13 cellular contexts compared by ENCODE assay signal in the genomic region with DNA sequence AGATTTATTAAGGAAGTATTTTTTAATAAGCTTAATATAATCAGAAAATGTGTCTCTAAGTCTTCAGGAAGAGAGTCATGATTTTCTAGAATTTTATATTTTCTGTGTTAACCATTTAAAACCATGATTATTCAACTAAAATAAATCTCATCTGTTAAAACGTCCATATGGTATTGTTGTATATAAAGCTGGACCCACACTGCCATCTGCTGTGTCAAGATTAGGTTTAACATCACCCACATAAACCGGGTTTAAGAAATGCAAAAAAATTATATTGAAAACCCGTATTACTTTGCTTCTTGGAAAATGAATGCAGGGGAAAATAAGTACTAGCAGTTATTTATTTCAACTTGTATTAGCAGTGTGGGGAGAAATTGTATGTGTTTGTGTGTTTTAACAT. TPM values are rescaled to one million over a fixed set of nuclear protein-coding genes. Genes with fewer than 3 reads are reported as not detected.
DNase-seq lines count a peak whose midpoint lies in the region; ATAC-seq, FAIRE-seq and TF ChIP-seq lines count a peak whose summit lies in the region.
"Had no signal": no experiment of that assay in that cellular context is flagged by ENCODE, and none has a peak within 500 bp of the region (broad histone marks: within the 10 kb centered on the region; RNA-seq: fewer than 3 reads in every experiment).

No MANE protein-coding gene starts in this region.

- no peak overlapping the region for H3K4me3 ChIP-seq in A673 (ENCODE audit: low read depth, low read length, poor library complexity, severe bottlenecking)
- no peak overlapping the region for H3K4me3 ChIP-seq in IMR-90 (ENCODE audit: insufficient read depth, low read depth, low read length)
- H3K4me3 ChIP-seq in endodermal cell (ENCODE audit: low read length), result no peak overlapping the region
- no peak overlapping the region for H3K4me3 ChIP-seq in lower lobe of right lung
- H3K4me3 ChIP-seq: BLaER1 had no signal

- H3K4me2 ChIP-seq in IMR-90 (ENCODE audit: low read depth, low read length), result no peak overlapping the region
- H3K4me2 ChIP-seq: BLaER1 had no signal

- H2AK9ac ChIP-seq in IMR-90 (replicated peaks; ENCODE audit: low read depth, low read length, poor library complexity), result no peak overlapping the region

- POLR2A ChIA-PET in A673 (lab: Charles Lee; ENCODE audit: low non-redundant PET) (no interaction called here), IMR-90 (lab: Charles Lee; ENCODE audit: unreplicated experiment) (no interaction called here)

- BruUV-seq in A673 (replicated peaks; lab: Mats Ljungman, UMichigan), result no TSS peak
- BruUV-seq in IMR-90 (replicated peaks; lab: Mats Ljungman, UMichigan), result no TSS peak

- ATAC-seq in IMR-90 (ENCODE audit: low read depth) (no peak), HG02870 (IDR thresholded peaks at IDR 0.05; ENCODE audit: unreplicated experiment) (no peak), lower lobe of right lung (no peak), GM21381 (IDR thresholded peaks at IDR 0.05; ENCODE audit: unreplicated experiment) (no peak)
- ATAC-seq: left cardiac atrium had no signal

- H2BK120ac ChIP-seq in IMR-90 (ENCODE audit: low read depth, low read length), result no peak overlapping the region

- H3K4me3 Mint-ChIP-seq in endodermal cell, result no peak overlapping the region
- H3K4me3 Mint-ChIP-seq: activated naive CD8-positive, alpha-beta T cell; IgD-negative memory B cell; nephron progenitor cell had no signal

- intact Hi-C loops in A673 (cut with micrococcal nuclease; ENCODE audit: unreplicated experiment) (no loop called here), IMR-90 (cut with micrococcal nuclease) (loop anchor here (1.0 kb wide), 1 partner anchor 207 kb away; no protein-coding TSS in a partner anchor), lower lobe of right lung (cut with DNase I) (no loop called here)

- no peak overlapping the region for H3K4ac ChIP-seq in IMR-90 (ENCODE audit: low read depth, low read length)

- H2BK5ac ChIP-seq in IMR-90 (ENCODE audit: low read depth, low read length, poor library complexity, severe bottlenecking), result no peak overlapping the region

- DNase-seq in A673 (ENCODE audit: low spot score) (no peak), IMR-90 (no peak), OCI-M1 (lab: John Stamatoyannopoulos, UW) (peak; percentile 43), endodermal cell (no peak), lower lobe of right lung (no peak), GM12891 (ENCODE audit: insufficient read length, low spot score) (no peak)
- DNase-seq: left cardiac atrium, nephron progenitor cell had no signal

- no peaks in the 10 kb centered on the region for H3K9me3 Mint-ChIP-seq in endodermal cell

- H3K4me1 Mint-ChIP-seq in endodermal cell, result no peaks in the 10 kb centered on the region
- H3K4me1 Mint-ChIP-seq: IgD-negative memory B cell, nephron progenitor cell had no signal

- 0 out of 2 replicates have a peak, but pooled peaks have one; percentile 13 for TF ChIP-seq CTCF in A673 (conservative IDR thresholded peaks at IDR 0.05; ENCODE audit: low read depth, low read length)
- TF ChIP-seq CTCF in IMR-90 (conservative IDR thresholded peaks at IDR 0.05; ENCODE audit: low read depth, low read length), result 0 out of 2 replicates have a peak, but pooled peaks have one; percentile 13
- TF ChIP-seq CTCF in endodermal cell (conservative IDR thresholded peaks at IDR 0.05), result peak; percentile 21
- no peak for TF ChIP-seq CTCF in lower lobe of right lung (IDR thresholded peaks at IDR 0.05)

- H3K18ac ChIP-seq in IMR-90 (ENCODE audit: low read depth, low read length), result no peak overlapping the region

- H4K20me1 ChIP-seq in IMR-90 (ENCODE audit: insufficient read depth, low read length), result no peaks in the 10 kb centered on the region
- H4K20me1 ChIP-seq: BLaER1 had no signal

- H3K56ac ChIP-seq in IMR-90 (ENCODE audit: extremely low read depth, insufficient read depth, low read length), result no peak overlapping the region

- H2AFZ ChIP-seq in IMR-90 (replicated peaks; ENCODE audit: low read length, poor library complexity), result no peak overlapping the region

- CTCF ChIA-PET in A673 (lab: Charles Lee), result interaction anchor here (0.5 kb wide), 1 partner anchor 53 kb away, joined by 3 read pairs; no protein-coding TSS in a partner anchor
- CTCF ChIA-PET in IMR-90 (lab: Yijun Ruan, JAX), result interaction anchor here (0.6 to 0.7 kb wide), 3 partner anchors 10 to 1446 kb away, joined by 3 to 4 read pairs (median 3); partner anchors contain the start of gene CCDC66

- no peak overlapping the region for H3K23ac ChIP-seq in IMR-90 (ENCODE audit: low read depth, low read length)

- no peak overlapping the region for H2BK20ac ChIP-seq in IMR-90 (ENCODE audit: low read depth, low read length)

- WGBS in IMR-90 (ENCODE audit: extremely low coverage in 2 of 2, insufficient read length in 1 of 2), 2 experiments, result no CpG with 5 or more reads among the region's 3 CpGs
- WGBS in endodermal cell (ENCODE audit: insufficient coverage in 1 of 2, insufficient read length in 1 of 2), 2 experiments, result 67% methylated on average over 3 of the region's 3 CpGs; no CpG with 5 or more reads in 1 of the 2 experiments

- H3K27ac Mint-ChIP-seq in endodermal cell, result no peak overlapping the region
- H3K27ac Mint-ChIP-seq: activated naive CD8-positive, alpha-beta T cell; IgD-negative memory B cell; nephron progenitor cell had no signal

- H3K4me1 ChIP-seq in A673 (ENCODE audit: insufficient read depth, low read length, poor library complexity, severe bottlenecking) (no peaks in the 10 kb centered on the region), IMR-90 (ENCODE audit: control insufficient read depth, insufficient read depth, low read length) (no peaks in the 10 kb centered on the region), endodermal cell (ENCODE audit: control insufficient read depth, insufficient read depth, low read length) (no peaks in the 10 kb centered on the region), lower lobe of right lung (no peaks in the 10 kb centered on the region)
- H3K4me1 ChIP-seq: BLaER1 had no signal

- H3K27me3 ChIP-seq in A673 (replicated peaks; ENCODE audit: insufficient read depth, low read depth, low read length, poor library complexity) (no peaks in the 10 kb centered on the region), IMR-90 (ENCODE audit: control insufficient read depth, insufficient read depth, low read length) (peaks cover 3% of the 10 kb centered on the region), endodermal cell (ENCODE audit: control insufficient read depth, insufficient read depth, low read length, poor library complexity, severe bottlenecking) (peaks cover 8% of the 10 kb centered on the region), lower lobe of right lung (ENCODE audit: low read depth) (no peaks in the 10 kb centered on the region)
- H3K27me3 ChIP-seq: BLaER1 had no signal

- TF ChIP-seq POLR2A in IMR-90 (IDR thresholded peaks at IDR 0.05; ENCODE audit: low read depth, low read length) (no peak), GM12891 (IDR thresholded peaks at IDR 0.05; ENCODE audit: low read depth, low read length) (no peak)

- no peak overlapping the region for H4K5ac ChIP-seq in IMR-90 (ENCODE audit: low read depth, low read length)

- H3K27ac ChIP-seq in A673 (ENCODE audit: low read depth, low read length, poor library complexity, severe bottlenecking) (no peak overlapping the region), IMR-90 (ENCODE audit: insufficient read depth, low read length) (no peak overlapping the region), endodermal cell (ENCODE audit: low read depth, low read length) (no peak overlapping the region), lower lobe of right lung (no peak overlapping the region)
- H3K27ac ChIP-seq: BLaER1 had no signal

- H3K9ac ChIP-seq in IMR-90 (ENCODE audit: low read depth, low read length) (no peak overlapping the region), endodermal cell (ENCODE audit: extremely low read depth, low read length, poor library complexity, severe bottlenecking) (no peak overlapping the region)
- H3K9ac ChIP-seq: BLaER1 had no signal

- H3K36me3 ChIP-seq in A673 (ENCODE audit: insufficient read depth, low read length, poor library complexity, severe bottlenecking), result no peaks in the 10 kb centered on the region
- H3K36me3 ChIP-seq in IMR-90 (ENCODE audit: control insufficient read depth, insufficient read depth, low read length), result no peaks in the 10 kb centered on the region
- no peaks in the 10 kb centered on the region for H3K36me3 ChIP-seq in endodermal cell (ENCODE audit: control insufficient read depth, insufficient read depth, low read length)
- no peaks in the 10 kb centered on the region for H3K36me3 ChIP-seq in lower lobe of right lung
- H3K36me3 ChIP-seq: BLaER1 had no signal

- no peak overlapping the region for H2AK5ac ChIP-seq in IMR-90 (ENCODE audit: low read depth, low read length)

- 0 out of 2 replicates have a peak, but pooled peaks have one; percentile 6 for TF ChIP-seq RAD21 in IMR-90 (IDR thresholded peaks at IDR 0.05; ENCODE audit: low read length)

- dilution Hi-C loops in IMR-90 (cut with HindIII; ENCODE audit: low sequenced_read_pairs, unreplicated experiment), result no loop called here

- no peaks in the 10 kb centered on the region for H3K79me1 ChIP-seq in IMR-90 (ENCODE audit: low read depth in 1 of 2, low read length in 2 of 2)

- peaks cover 8% of the 10 kb centered on the region for H3K27me3 Mint-ChIP-seq in endodermal cell (ENCODE audit: insufficient read depth)

- H3K9me1 ChIP-seq in IMR-90 (ENCODE audit: insufficient read depth, low read length), result no peaks in the 10 kb centered on the region

- no peak for FAIRE-seq in GM12891 (lab: Jason Lieb, UNC)

- H3K36me3 Mint-ChIP-seq in endodermal cell (ENCODE audit: low read depth), result no peaks in the 10 kb centered on the region

- in situ Hi-C loops in IMR-90 (cut with MboI; ENCODE audit: low sequenced_read_pairs), result no loop called here

- no peak overlapping the region for H4K8ac ChIP-seq in IMR-90 (ENCODE audit: low read depth in 2 of 2, low read length in 2 of 2)

- no peak overlapping the region for H2BK15ac ChIP-seq in IMR-90 (ENCODE audit: low read depth, low read length)

- H3K9me3 ChIP-seq in A673 (ENCODE audit: low read depth, low read length, poor library complexity, severe bottlenecking) (no peaks in the 10 kb centered on the region), IMR-90 (ENCODE audit: control insufficient read depth, insufficient read depth, low read length) (no peaks in the 10 kb centered on the region), endodermal cell (ENCODE audit: control insufficient read depth, low read length) (no peaks in the 10 kb centered on the region), lower lobe of right lung (no peaks in the 10 kb centered on the region)
- H3K9me3 ChIP-seq: BLaER1 had no signal

- no peak overlapping the region for H4K91ac ChIP-seq in IMR-90 (ENCODE audit: insufficient read depth, low read depth, low read length)

- no peak overlapping the region for H3K14ac ChIP-seq in IMR-90 (replicated peaks; ENCODE audit: low read depth, low read length)

RNA-seq across cellular contexts. Expression of gene CCDC66, which starts 9.5 kb away (rescaled TPM):
- total RNA-seq in A673 (2021) (15.6 and 16.6 TPM in 2 replicates), IMR-90 (2012; rRNA removed) (9.1 and 12.2 TPM in 2 replicates), endodermal cell (10 to 100 TPM; 32.1 to 36.4 TPM), lower lobe of right lung (24.5 TPM)
- polyA plus RNA-seq in IMR-90 (2012; rRNA removed), result 3.7 and 6.0 TPM in 2 replicates
- 0.37 and 0.75 TPM in 2 replicates for polyA plus RNA-seq in IMR-90 (2012; cell fraction: cytosol; rRNA removed)
- polyA plus RNA-seq in IMR-90 (2012; cell fraction: nucleus; rRNA removed; ENCODE audit: low replicate concordance), result 3.4 and 20.4 TPM in 2 replicates
- polyA plus RNA-seq in endodermal cell (2013, experiment 1 of 2), result 29.2 TPM
- polyA plus RNA-seq in endodermal cell (2013, experiment 2 of 2), result 27.2 TPM
- 4.9 TPM for polyA plus RNA-seq in GM12891 (2012; ENCODE audit: low read depth, missing spikeins)
